Comparison of ENCODE assay signal across 1 cellular context in the genomic region with DNA sequence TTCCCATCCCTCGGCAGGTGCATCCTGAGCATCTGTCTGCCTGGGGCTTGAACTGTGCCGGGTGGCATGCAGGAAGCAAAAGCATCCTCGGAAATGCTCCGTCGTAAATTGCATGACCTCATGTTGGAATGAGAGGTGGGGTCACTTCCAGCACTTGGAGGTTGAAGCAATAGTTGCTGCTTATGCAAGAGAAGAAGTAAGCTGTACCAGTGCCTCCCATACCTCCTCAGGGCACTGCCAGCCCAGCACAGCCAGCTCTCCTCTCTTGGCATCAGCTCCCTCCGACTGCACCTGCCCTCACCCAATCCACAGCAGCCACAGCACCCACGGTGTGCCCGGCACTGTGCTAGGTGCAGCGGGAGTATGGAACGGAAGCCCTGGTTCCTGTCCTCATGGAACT.
TF ChIP-seq lines count a peak whose summit lies in the region.

No MANE protein-coding gene starts in this region.

TF ChIP-seq in HEK293, 187 proteins besides CTCF, POLR2A, EP300 and RAD21:
- peak; percentile 80 for TF ChIP-seq ZNF629 (tag by site-specific recombination; IDR thresholded peaks at IDR 0.05)
- no peak for TF ChIP-seq ZNF549 (tag by site-specific recombination; IDR thresholded peaks at IDR 0.05)
- TF ChIP-seq ZBTB21 (tag by site-specific recombination; IDR thresholded peaks at IDR 0.05), result peak; percentile 63; the same call in 1 of the 2 replicates
- TF ChIP-seq, protein P1, sequence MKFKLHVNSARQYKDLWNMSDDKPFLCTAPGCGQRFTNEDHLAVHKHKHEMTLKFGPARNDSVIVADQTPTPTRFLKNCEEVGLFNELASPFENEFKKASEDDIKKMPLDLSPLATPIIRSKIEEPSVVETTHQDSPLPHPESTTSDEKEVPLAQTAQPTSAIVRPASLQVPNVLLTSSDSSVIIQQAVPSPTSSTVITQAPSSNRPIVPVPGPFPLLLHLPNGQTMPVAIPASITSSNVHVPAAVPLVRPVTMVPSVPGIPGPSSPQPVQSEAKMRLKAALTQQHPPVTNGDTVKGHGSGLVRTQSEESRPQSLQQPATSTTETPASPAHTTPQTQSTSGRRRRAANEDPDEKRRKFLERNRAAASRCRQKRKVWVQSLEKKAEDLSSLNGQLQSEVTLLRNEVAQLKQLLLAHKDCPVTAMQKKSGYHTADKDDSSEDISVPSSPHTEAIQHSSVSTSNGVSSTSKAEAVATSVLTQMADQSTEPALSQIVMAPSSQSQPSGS (tag by site-specific recombination; IDR thresholded peaks at IDR 0.05; ENCODE audit: low read depth), result peak; percentile 72
- 0 out of 2 replicates have a peak, but pooled peaks have one; percentile 32 for TF ChIP-seq ZFP69B (tag by site-specific recombination; IDR thresholded peaks at IDR 0.05)
- no peak for TF ChIP-seq ZNF223 (tag by site-specific recombination; IDR thresholded peaks at IDR 0.05)
- no peak for TF ChIP-seq SETDB1 (IDR thresholded peaks at IDR 0.05; ENCODE audit: insufficient read length, low read length)
- TF ChIP-seq GLIS1 (tag by site-specific recombination; IDR thresholded peaks at IDR 0.05), result peak; percentile 57; the same call in 1 of the 2 replicates
- no peak for TF ChIP-seq ZNF248 (tag by site-specific recombination; IDR thresholded peaks at IDR 0.05)
